ENCODE assay signal across 13 cellular contexts in genomic region chrX:19866626-19867410, GRCh38. TPM values are rescaled to one million over a fixed set of nuclear protein-coding genes. Genes with fewer than 3 reads are reported as not detected.
DNase-seq lines count a peak whose midpoint lies in the region; ATAC-seq, FAIRE-seq and TF ChIP-seq lines count a peak whose summit lies in the region.
"Had no signal": no experiment of that assay in that cellular context is flagged by ENCODE, and none has a peak within 500 bp of the region (broad histone marks: within the 10 kb centered on the region; RNA-seq: fewer than 3 reads in every experiment).

No MANE protein-coding gene starts in this region.

- peak; percentile 37 for FAIRE-seq in endothelial cell of umbilical vein (lab: Jason Lieb, UNC)

- H4K20me1 ChIP-seq in endothelial cell of umbilical vein (replicated peaks; ENCODE audit: control insufficient read depth, extremely low read depth, insufficient read depth, low read length): no peaks in the 10 kb centered on the region

- no peak for ATAC-seq in stimulated activated naive B cell treated with anti-CD40 and anti-IgM and Interleukin-4, amounts not matched to agents 10 μg/mL and 1 μg/mL and 100 μg/mL, for 72 hours (replicated peaks)
- ATAC-seq in GM21825 (IDR thresholded peaks at IDR 0.05; ENCODE audit: unreplicated experiment): no peak

- no peaks in the 10 kb centered on the region for H3K27me3 ChIP-seq in endothelial cell of umbilical vein (ENCODE audit: control insufficient read depth in 2 of 2, insufficient read depth in 2 of 2, low read length in 2 of 2)

- TF ChIP-seq CTCF in NB4 (IDR thresholded peaks at IDR 0.05; ENCODE audit: low read depth, low read length) (no peak), endothelial cell of umbilical vein (IDR thresholded peaks at IDR 0.05; ENCODE audit: extremely low read depth in 1 of 2, insufficient read depth in 1 of 2, low read depth in 1 of 2, low read length in 2 of 2) (no peak)

- POLR2A ChIA-PET in endothelial cell of umbilical vein (lab: Charles Lee): no interaction called here

- peaks cover 18% of the 10 kb centered on the region for H3K4me1 ChIP-seq in endothelial cell of umbilical vein (ENCODE audit: control insufficient read depth, extremely low read depth, insufficient read depth, low read length)
- H3K4me1 ChIP-seq: breast epithelium had no signal

- H3K36me3 Mint-ChIP-seq in activated T-cell treated with anti-CD3 and anti-CD28 coated beads, Interleukin-2, amount 50 U/mL, for 24 hours (ENCODE audit: low read depth): no peaks in the 10 kb centered on the region
- peaks cover 8 to 31% of the 10 kb centered on the region in 2 donors for H3K36me3 Mint-ChIP-seq in stimulated activated naive B cell treated with anti-CD40 and anti-IgM and Interleukin-4, amounts not matched to agents 10 μg/mL and 1 μg/mL and 100 μg/mL, for 72 hours

- H3K9me3 ChIP-seq in endothelial cell of umbilical vein (replicated peaks; ENCODE audit: control insufficient read depth, insufficient read depth, low read length): no peaks in the 10 kb centered on the region
- H3K9me3 ChIP-seq: breast epithelium had no signal

- peak overlapping the region; percentile 7 for H3K27ac Mint-ChIP-seq in activated T-cell treated with anti-CD3 and anti-CD28 coated beads, Interleukin-2, amount 50 U/mL, for 24 hours
- peak overlapping the region; percentile 87 for H3K27ac Mint-ChIP-seq in stimulated activated naive B cell treated with anti-CD40 and anti-IgM and Interleukin-4, amounts not matched to agents 10 μg/mL and 1 μg/mL and 100 μg/mL, for 72 hours

- dilution Hi-C loops in endothelial cell of umbilical vein (cut with MboI; ENCODE audit: extremely low pct_ligation_motif_present, low sequenced_read_pairs): no loop called here

- TF ChIP-seq POLR2A in NB4 (IDR thresholded peaks at IDR 0.05; ENCODE audit: extremely low read depth, insufficient read length): no peak
- no peak for TF ChIP-seq POLR2A in endothelial cell of umbilical vein (IDR thresholded peaks at IDR 0.05; ENCODE audit: low read depth, low read length)

- no peaks in the 10 kb centered on the region for H3K79me2 ChIP-seq in endothelial cell of umbilical vein (ENCODE audit: control insufficient read depth, insufficient read depth, low read length)

- peak overlapping the region; percentile 39 for H3K4me2 ChIP-seq in endothelial cell of umbilical vein (ENCODE audit: insufficient read depth, low read length)

- H3K27ac ChIP-seq in endothelial cell of umbilical vein (ENCODE audit: insufficient read depth, low read depth, low read length): peak overlapping the region; percentile 5

- H3K9ac ChIP-seq in endothelial cell of umbilical vein (replicated peaks; ENCODE audit: extremely low read depth, insufficient read depth, low read length): peak overlapping the region; percentile 26

- H3K4me3 Mint-ChIP-seq in activated T-cell treated with anti-CD3 and anti-CD28 coated beads, Interleukin-2, amount 50 U/mL, for 24 hours: no peak overlapping the region
- H3K4me3 Mint-ChIP-seq in stimulated activated naive B cell treated with anti-CD40 and anti-IgM and Interleukin-4, amounts not matched to agents 10 μg/mL and 1 μg/mL and 100 μg/mL, for 72 hours: peak overlapping the region; percentile 9 to 36

- CTCF ChIA-PET in endothelial cell of umbilical vein (lab: Charles Lee): no interaction called here

- H3K4me3 ChIP-seq in NB4 (ENCODE audit: low read depth, low read length) (peak overlapping the region; percentile 38), endothelial cell of umbilical vein (replicated peaks in 1 of 3; ENCODE audit: insufficient read depth in 1 of 3, low read depth in 1 of 3, low read length in 3 of 3) (no peak overlapping the region)
- H3K4me3 ChIP-seq: breast epithelium had no signal

- no peaks in the 10 kb centered on the region for H3K36me3 ChIP-seq in endothelial cell of umbilical vein (ENCODE audit: control insufficient read depth in 2 of 2, extremely low read depth in 1 of 2, insufficient read depth in 2 of 2, low read length in 2 of 2)
- H3K36me3 ChIP-seq: breast epithelium had no signal

- no peaks in the 10 kb centered on the region for H3K9me3 Mint-ChIP-seq in activated T-cell treated with anti-CD3 and anti-CD28 coated beads, Interleukin-2, amount 50 U/mL, for 24 hours
- no peaks in the 10 kb centered on the region for H3K9me3 Mint-ChIP-seq in stimulated activated naive B cell treated with anti-CD40 and anti-IgM and Interleukin-4, amounts not matched to agents 10 μg/mL and 1 μg/mL and 100 μg/mL, for 72 hours

- no peak for DNase-seq in activated T-cell treated with anti-CD3 and anti-CD28 coated beads, Interleukin-2, amount 50 U/mL, for 24 hours
- DNase-seq in activated T-cell treated with anti-CD3 and anti-CD28 coated beads for 4 hours (no peak), NB4 (ENCODE audit: low read depth) (peak; percentile 86), endothelial cell of umbilical vein (ENCODE audit: low read depth, low spot score) (peak; percentile 51), anterior cingulate cortex (lab: John Stamatoyannopoulos, UW) (no peak), NCI-H226 (no peak)
- DNase-seq in stimulated activated naive B cell treated with anti-CD40 and anti-IgM and Interleukin-4, amounts not matched to agents 10 μg/mL and 1 μg/mL and 100 μg/mL, for 72 hours: no peak
- DNase-seq: GOT3; stimulated activated CD4-positive, alpha-beta T cell treated with anti-CD3 and anti-CD28 coated beads, Interleukin-12 subunit alpha, Interleukin-12 subunit beta, amount 100 ng/mL, for 4 hours; stimulated activated CD8-positive, alpha-beta memory T cell treated with anti-CD3 and anti-CD28 coated beads, Interleukin-4, amount 100 ng/mL, for 48 hours; SW 1271 had no signal

- peak overlapping the region; percentile 32 for H2AFZ ChIP-seq in endothelial cell of umbilical vein (ENCODE audit: low read depth, low read length)

- H3K4me1 Mint-ChIP-seq in activated T-cell treated with anti-CD3 and anti-CD28 coated beads, Interleukin-2, amount 50 U/mL, for 24 hours (ENCODE audit: low read depth): peaks cover 71% of the 10 kb centered on the region
- peaks cover 50 to 76% of the 10 kb centered on the region in 2 donors for H3K4me1 Mint-ChIP-seq in stimulated activated naive B cell treated with anti-CD40 and anti-IgM and Interleukin-4, amounts not matched to agents 10 μg/mL and 1 μg/mL and 100 μg/mL, for 72 hours

- no TSS peak for BruUV-seq in endothelial cell of umbilical vein (replicated peaks; lab: Mats Ljungman, UMichigan)

- intact Hi-C loops in endothelial cell of umbilical vein (cut with micrococcal nuclease): no loop called here

- peaks cover 13% of the 10 kb centered on the region for H3K27me3 Mint-ChIP-seq in activated T-cell treated with anti-CD3 and anti-CD28 coated beads, Interleukin-2, amount 50 U/mL, for 24 hours
- H3K27me3 Mint-ChIP-seq in stimulated activated naive B cell treated with anti-CD40 and anti-IgM and Interleukin-4, amounts not matched to agents 10 μg/mL and 1 μg/mL and 100 μg/mL, for 72 hours: peaks cover 0 to 4% of the 10 kb centered on the region in 2 donors

- no peaks in the 10 kb centered on the region for H3K9me1 ChIP-seq in endothelial cell of umbilical vein (replicated peaks; ENCODE audit: control insufficient read depth, extremely low read depth, insufficient read depth, low read length)

TF ChIP-seq in endothelial cell of umbilical vein, 7 proteins besides CTCF, POLR2A, EP300 and RAD21:
- TF ChIP-seq EZH2 (IDR thresholded peaks at IDR 0.05; ENCODE audit: borderline replicate concordance, low read depth, low read length, severe bottlenecking): no peak

RNA-seq across cellular contexts. Expression of gene SH3KBP1, which starts 20.6 kb away (rescaled TPM):
- total RNA-seq in endothelial cell of umbilical vein: 17.2 and 18.4 TPM in 2 replicates
- 4.0 and 5.3 TPM in 2 replicates for polyA plus RNA-seq in endothelial cell of umbilical vein
- 7.5 and 11.8 TPM in 2 replicates for polyA plus RNA-seq in endothelial cell of umbilical vein (2011; cell fraction: cytosol; rRNA removed)
- polyA plus RNA-seq in endothelial cell of umbilical vein (2011; cell fraction: nucleus; rRNA removed): 7.3 and 11.3 TPM in 2 replicates
- polyA plus RNA-seq in endothelial cell of umbilical vein (2012): 24.7 and 32.0 TPM in 2 replicates
- 12.9 and 16.7 TPM in 2 replicates for polyA minus RNA-seq in endothelial cell of umbilical vein
- polyA minus RNA-seq in endothelial cell of umbilical vein (2011; cell fraction: cytosol; rRNA and poly(A)+ RNA removed): 18.1 TPM
- 7.6 and 9.5 TPM in 2 replicates for polyA minus RNA-seq in endothelial cell of umbilical vein (2011; cell fraction: nucleus; rRNA and poly(A)+ RNA removed)

Comparison
In these comparisons a context has a peak if more than half of its experiments do, and no peak if none do; other contexts are left out.
1. DNase-seq: peak in NB4 (single experiment) and endothelial cell of umbilical vein (single experiment); none in activated T-cell treated with anti-CD3 and anti-CD28 coated beads, Interleukin-2, amount 50 U/mL, for 24 hours (single experiment), activated T-cell treated with anti-CD3 and anti-CD28 coated beads for 4 hours (single experiment), stimulated activated naive B cell treated with anti-CD40 and anti-IgM and Interleukin-4, amounts not matched to agents 10 μg/mL and 1 μg/mL and 100 μg/mL, for 72 hours (single experiment), anterior cingulate cortex (0 of 58) and NCI-H226 (single experiment).